12 cellular contexts compared by ENCODE assay signal in genomic region chrX:42946544-42947223, GRCh38.
DNase-seq lines count a peak whose midpoint lies in the region; ATAC-seq and TF ChIP-seq lines count a peak whose summit lies in the region.
"Had no signal": no experiment of that assay in that cellular context is flagged by ENCODE, and none has a peak within 500 bp of the region (broad histone marks: within the 10 kb centered on the region; RNA-seq: fewer than 3 reads in every experiment).

No MANE protein-coding gene starts in this region.

- H3K27me3 ChIP-seq in OCI-LY1 (ENCODE audit: insufficient read depth, low read length): no peaks in the 10 kb centered on the region

- peak overlapping the region; percentile 19 for H3K4me3 Mint-ChIP-seq in activated naive CD4-positive, alpha-beta T cell treated with anti-CD3 and anti-CD28 coated beads, Interleukin-2, amount 10 ng/mL, durations not matched to agents 7 days and 5 days
- peak overlapping the region in 8 of 10 donors; percentile 22 to 79 (median 46) for H3K4me3 Mint-ChIP-seq in naive thymus-derived CD8-positive, alpha-beta T cell

- H3K4me3 ChIP-seq in OCI-LY1 (ENCODE audit: low read depth, low read length, poor library complexity, severe bottlenecking): no peak overlapping the region

- peak; percentile 37 for DNase-seq in activated CD4-positive, alpha-beta T cell treated with anti-CD3 and anti-CD28 coated beads for 4 hours
- DNase-seq in activated CD4-positive, alpha-beta T cell treated with anti-CD3 and anti-CD28 coated beads for 1 hour: no peak
- no peak for DNase-seq in activated naive CD4-positive, alpha-beta T cell treated with anti-CD3 and anti-CD28 coated beads, Interleukin-2, amount 10 ng/mL, durations not matched to agents 7 days and 5 days
- DNase-seq in naive thymus-derived CD8-positive, alpha-beta T cell: no peak
- DNase-seq in sciatic nerve (ENCODE audit: low spot score) (no peak), NCI-H187 (lab: John Stamatoyannopoulos, UW) (no peak), NCI-H2196 (lab: John Stamatoyannopoulos, UW; ENCODE audit: unreplicated experiment) (no peak)
- DNase-seq: DMS79, Karpas-422 had no signal

- peaks cover 15% of the 10 kb centered on the region for H3K9me3 Mint-ChIP-seq in activated naive CD4-positive, alpha-beta T cell treated with anti-CD3 and anti-CD28 coated beads, Interleukin-2, amount 10 ng/mL, durations not matched to agents 7 days and 5 days
- H3K9me3 Mint-ChIP-seq in naive thymus-derived CD8-positive, alpha-beta T cell: peaks cover 0 to 21% (median 2%) of the 10 kb centered on the region in 9 donors

- POLR2A ChIA-PET in naive thymus-derived CD8-positive, alpha-beta T cell (lab: Charles Lee): interaction anchor here (0.5 kb wide), 1 partner anchor 157 kb away, joined by 5 read pairs; no protein-coding TSS in a partner anchor

- H3K36me3 ChIP-seq in OCI-LY1 (ENCODE audit: insufficient read depth, low read length): peaks cover 13% of the 10 kb centered on the region; the same call in 1 of the 2 replicates

- peak overlapping the region; percentile 99 for H3K27ac ChIP-seq in OCI-LY1 (ENCODE audit: low read depth, low read length, poor library complexity, severe bottlenecking)
- H3K27ac ChIP-seq: C4-2B had no signal

- H3K9me3 ChIP-seq in OCI-LY1 (ENCODE audit: low read length): no peaks in the 10 kb centered on the region

- H4K20me1 ChIP-seq in OCI-LY1 (ENCODE audit: insufficient read depth, low read length): no peaks in the 10 kb centered on the region

- no peak for ATAC-seq in naive thymus-derived CD8-positive, alpha-beta T cell
- no peak for ATAC-seq in sciatic nerve
- ATAC-seq: HCT116 had no signal

- H3K4me2 ChIP-seq in OCI-LY1 (ENCODE audit: low read length): no peak overlapping the region

- no peak for TF ChIP-seq CTCF in OCI-LY1 (IDR thresholded peaks at IDR 0.05; ENCODE audit: low read length)

- H2AFZ ChIP-seq in OCI-LY1 (ENCODE audit: low read length): no peak overlapping the region; the same call in 1 of the 2 replicates

- H3F3A ChIP-seq in OCI-LY1 (ENCODE audit: insufficient read depth, low read length): no peaks in the 10 kb centered on the region

- peaks cover 75% of the 10 kb centered on the region for H3K4me1 Mint-ChIP-seq in activated naive CD4-positive, alpha-beta T cell treated with anti-CD3 and anti-CD28 coated beads, Interleukin-2, amount 10 ng/mL, durations not matched to agents 7 days and 5 days
- H3K4me1 Mint-ChIP-seq in naive thymus-derived CD8-positive, alpha-beta T cell: peaks cover 25 to 89% (median 77%) of the 10 kb centered on the region in 4 donors

- no peaks in the 10 kb centered on the region for H3K79me2 ChIP-seq in OCI-LY1 (ENCODE audit: insufficient read depth, low read length)

- no peaks in the 10 kb centered on the region for H3K27me3 Mint-ChIP-seq in activated naive CD4-positive, alpha-beta T cell treated with anti-CD3 and anti-CD28 coated beads, Interleukin-2, amount 10 ng/mL, durations not matched to agents 7 days and 5 days
- no peaks in the 10 kb centered on the region for H3K27me3 Mint-ChIP-seq in naive thymus-derived CD8-positive, alpha-beta T cell

- intact Hi-C loops in sciatic nerve (cut with DNase I): no loop called here

- H3K4me1 ChIP-seq in OCI-LY1 (ENCODE audit: insufficient read depth, low read length, severe bottlenecking): peaks cover 77% of the 10 kb centered on the region

- CTCF ChIA-PET in activated naive CD4-positive, alpha-beta T cell treated with anti-CD3 and anti-CD28 coated beads, Interleukin-2, amount 10 ng/mL, durations not matched to agents 7 days and 5 days (lab: Charles Lee): no interaction called here

- peak overlapping the region; percentile 90 for H3K9ac ChIP-seq in OCI-LY1 (ENCODE audit: low read length)

- H3K36me3 Mint-ChIP-seq in activated naive CD4-positive, alpha-beta T cell treated with anti-CD3 and anti-CD28 coated beads, Interleukin-2, amount 10 ng/mL, durations not matched to agents 7 days and 5 days: peaks cover 19% of the 10 kb centered on the region
- peaks cover 0 to 6% (median 5%) of the 10 kb centered on the region in 3 donors for H3K36me3 Mint-ChIP-seq in naive thymus-derived CD8-positive, alpha-beta T cell

- H3K27ac Mint-ChIP-seq in activated naive CD4-positive, alpha-beta T cell treated with anti-CD3 and anti-CD28 coated beads, Interleukin-2, amount 10 ng/mL, durations not matched to agents 7 days and 5 days: peak overlapping the region; percentile 96
- peak overlapping the region; percentile 70 to 98 (median 92) for H3K27ac Mint-ChIP-seq in naive thymus-derived CD8-positive, alpha-beta T cell

- no peaks in the 10 kb centered on the region for H3K9me2 ChIP-seq in OCI-LY1 (ENCODE audit: low read depth, low read length)

Comparison
In these comparisons a context has a peak if more than half of its experiments do, and no peak if none do; other contexts are left out.
1. DNase-seq: peak in activated CD4-positive, alpha-beta T cell treated with anti-CD3 and anti-CD28 coated beads for 4 hours (2 of 2); none in activated CD4-positive, alpha-beta T cell treated with anti-CD3 and anti-CD28 coated beads for 1 hour (single experiment), activated naive CD4-positive, alpha-beta T cell treated with anti-CD3 and anti-CD28 coated beads, Interleukin-2, amount 10 ng/mL, durations not matched to agents 7 days and 5 days (single experiment), naive thymus-derived CD8-positive, alpha-beta T cell (0 of 10), sciatic nerve (single experiment), NCI-H187 (0 of 2) and NCI-H2196 (single experiment).